17 cellular contexts compared by ENCODE assay signal in the genomic region with DNA sequence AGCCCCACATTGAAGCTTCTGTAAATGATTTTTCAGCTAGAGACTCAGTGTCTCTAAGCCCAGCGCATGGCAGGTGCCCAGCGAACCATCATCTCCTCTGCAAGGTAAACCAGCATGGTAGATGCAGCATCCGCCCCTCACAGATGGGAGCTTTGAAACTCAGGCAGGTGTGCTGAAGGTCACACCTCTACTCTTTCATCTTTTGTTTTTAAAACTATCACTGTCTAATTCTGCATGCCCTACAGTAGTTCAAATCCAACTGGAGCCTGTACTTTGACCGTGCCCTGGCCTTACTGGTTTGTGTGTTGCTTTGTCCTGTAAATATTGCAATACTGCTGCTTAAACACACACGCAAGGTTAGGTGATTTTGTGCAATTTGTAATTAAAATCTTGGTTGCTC.
DNase-seq lines count a peak whose midpoint lies in the region; ATAC-seq, FAIRE-seq and TF ChIP-seq lines count a peak whose summit lies in the region.
"Had no signal": no experiment of that assay in that cellular context is flagged by ENCODE, and none has a peak within 500 bp of the region (broad histone marks: within the 10 kb centered on the region; RNA-seq: fewer than 3 reads in every experiment).

No MANE protein-coding gene starts in this region.

- H3K9ac ChIP-seq in liver (ENCODE audit: low read depth in 1 of 2, low read length in 2 of 2) (no peak overlapping the region), HepG2 (ENCODE audit: insufficient read depth, low read depth, low read length) (no peak overlapping the region)

- H3K4me3 ChIP-seq in liver (ENCODE audit: low read depth in 1 of 3, low read length in 3 of 3), result no peak overlapping the region
- no peak overlapping the region for H3K4me3 ChIP-seq in HepG2 (replicated peaks in 1 of 3; ENCODE audit: insufficient read depth in 1 of 3, low read depth in 2 of 3, low read length in 3 of 3)
- no peak overlapping the region for H3K4me3 ChIP-seq in osteoblast (ENCODE audit: insufficient read depth, low read length)
- H3K4me3 ChIP-seq: A549, GM23338 had no signal

- intact Hi-C loops in HepG2 (cut with micrococcal nuclease; ENCODE audit: unreplicated experiment), result no loop called here
- intact Hi-C loops in sciatic nerve (cut with DNase I), result no loop called here

- H3K27me3 ChIP-seq in liver (ENCODE audit: control insufficient read depth in 4 of 4, insufficient read depth in 4 of 4, low read length in 3 of 4) (no peaks in the 10 kb centered on the region), HepG2 (ENCODE audit: control insufficient read depth in 1 of 2, insufficient read depth in 2 of 2, low read length in 2 of 2) (peaks cover 0 to 39% of the 10 kb centered on the region in 2 experiments; a peak in 2 of 5 replicates), osteoblast (ENCODE audit: insufficient read depth, low read length) (no peaks in the 10 kb centered on the region)

- BruUV-seq in HepG2 (replicated peaks; lab: Mats Ljungman, UMichigan), result no TSS peak

- TF ChIP-seq EP300 in HepG2 (IDR thresholded peaks at IDR 0.05; ENCODE audit: low read depth in 2 of 2, low read length in 2 of 2), result no peak
- no peak for TF ChIP-seq EP300 in HepG2 (CRISPR knock-in tag; IDR thresholded peaks at IDR 0.05; ENCODE audit: borderline replicate concordance)

- DNase-seq in HepG2 (ENCODE audit: low spot score) (no peak), NCI-H69 (lab: John Stamatoyannopoulos, UW) (peak; percentile 95), left lobe of liver (ENCODE audit: low spot score) (peak; percentile 81), osteoblast (ENCODE audit: insufficient read length, low spot score, missing footprints) (no peak), sciatic nerve (ENCODE audit: low spot score) (no peak)
- DNase-seq in activated effector memory CD4-positive, alpha-beta T cell treated with anti-CD3 and anti-CD28 coated beads, Interleukin-2, amount 50 U/mL, for 16 hours, result no peak
- DNase-seq: CD8-positive, alpha-beta T cell; DMS153; DMS79 treated with DMSO at 0.1 percent for 48 hours; EL; H9 had no signal

- in situ Hi-C loops in HepG2 (cut with HindIII; ENCODE audit: extremely low pct_ligation_motif_present, low pct_unique_long_range_greater_than_20kb), result no loop called here

- H3K36me3 ChIP-seq in liver (ENCODE audit: control insufficient read depth in 4 of 4, insufficient read depth in 3 of 4, low read depth in 1 of 4, low read length in 3 of 4), result no peaks in the 10 kb centered on the region
- H3K36me3 ChIP-seq in HepG2 (replicated peaks in 1 of 2; ENCODE audit: control insufficient read depth in 1 of 2, insufficient read depth in 2 of 2, low read length in 2 of 2), result no peaks in the 10 kb centered on the region
- no peaks in the 10 kb centered on the region for H3K36me3 ChIP-seq in osteoblast (ENCODE audit: insufficient read depth, low read length)

- no peak for TF ChIP-seq POLR2A in HepG2 (IDR thresholded peaks at IDR 0.05; ENCODE audit: insufficient read depth in 1 of 2, low read depth in 2 of 2, low read length in 2 of 2)

- H3K4me1 ChIP-seq in liver (ENCODE audit: control insufficient read depth in 4 of 4, insufficient read depth in 4 of 4, low read length in 3 of 4) (peaks cover 0 to 3% (median 0%) of the 10 kb centered on the region in 4 donors), HepG2 (ENCODE audit: insufficient read depth, low read length) (no peaks in the 10 kb centered on the region), osteoblast (ENCODE audit: insufficient read depth, low read length) (no peaks in the 10 kb centered on the region)
- H3K4me1 ChIP-seq: A549 had no signal

- POLR2A ChIA-PET in HepG2 (lab: Yijun Ruan, JAX), result no interaction called here

- H3K79me2 ChIP-seq in HepG2 (ENCODE audit: insufficient read depth, low read length) (no peaks in the 10 kb centered on the region), osteoblast (ENCODE audit: insufficient read depth, low read length) (no peaks in the 10 kb centered on the region)

- no peak overlapping the region for H3K27ac ChIP-seq in liver (ENCODE audit: low read depth in 1 of 2, low read length in 2 of 2)
- no peak overlapping the region for H3K27ac ChIP-seq in HepG2 (ENCODE audit: extremely low read length, insufficient read depth, low read length)
- no peak overlapping the region for H3K27ac ChIP-seq in osteoblast (ENCODE audit: low read depth, low read length)
- H3K27ac ChIP-seq: A549 had no signal

- H4K20me1 ChIP-seq in HepG2 (ENCODE audit: insufficient read depth, low read length) (no peaks in the 10 kb centered on the region), osteoblast (ENCODE audit: insufficient read depth, low read length) (no peaks in the 10 kb centered on the region)

- FAIRE-seq in HepG2 (lab: Jason Lieb, UNC), result no peak
- FAIRE-seq: A549, D721Med, G401.6, GM12891 had no signal

- ATAC-seq in HepG2, result no peak
- peak; percentile 85 for ATAC-seq in left lobe of liver
- no peak for ATAC-seq in sciatic nerve
- ATAC-seq: A549; CD8-positive, alpha-beta T cell; GM23338 had no signal

- 72% methylated on average over 5 of the region's 5 CpGs for WGBS in liver
- WGBS in HepG2 (ENCODE audit: low lambda C conversion rate), result 17% methylated on average over 4 of the region's 5 CpGs

- no peak for TF ChIP-seq CTCF in liver (IDR thresholded peaks at IDR 0.05; ENCODE audit: low read depth, low read length, missing input control)
- no peak for TF ChIP-seq CTCF in HepG2 (CRISPR knock-in tag; IDR thresholded peaks at IDR 0.05)
- no peak for TF ChIP-seq CTCF in osteoblast (IDR thresholded peaks at IDR 0.05; ENCODE audit: extremely low read depth, low read depth, low read length)

- H3K9me3 ChIP-seq in liver (ENCODE audit: control insufficient read depth in 4 of 4, low read length in 3 of 4) (no peaks in the 10 kb centered on the region), HepG2 (ENCODE audit: low read length) (no peaks in the 10 kb centered on the region), osteoblast (ENCODE audit: low read depth, low read length) (no peaks in the 10 kb centered on the region)
- H3K9me3 ChIP-seq: A549 had no signal

- peak in 1 of 2 donors; percentile 46 for TF ChIP-seq RAD21 in liver (IDR thresholded peaks at IDR 0.05)
- no peak for TF ChIP-seq RAD21 in HepG2 (CRISPR knock-in tag; IDR thresholded peaks at IDR 0.05)

- H2AFZ ChIP-seq in HepG2 (ENCODE audit: low read length) (no peak overlapping the region), osteoblast (ENCODE audit: low read length) (no peak overlapping the region)
- H2AFZ ChIP-seq: GM23338 had no signal

- CTCF ChIA-PET in HepG2 (lab: Yijun Ruan, JAX; ENCODE audit: low intra/inter-chr PET ratio, low total read pairs), result no interaction called here

- H3K4me2 ChIP-seq in HepG2 (ENCODE audit: low read depth, low read length) (no peak overlapping the region), osteoblast (ENCODE audit: insufficient read depth, low read length) (no peak overlapping the region)
- H3K4me2 ChIP-seq: A549, GM23338 had no signal

TF ChIP-seq in liver, 16 proteins besides CTCF, POLR2A, EP300 and RAD21 (continues in another document):
- TF ChIP-seq JUND (IDR thresholded peaks at IDR 0.05) (peak in 1 of 2 donors; percentile 47), FOXA1 (IDR thresholded peaks at IDR 0.05) (peak; percentile 62), GABPA (IDR thresholded peaks at IDR 0.05 in 1 of 2, conservative IDR thresholded peaks at IDR 0.05 in 1 of 2) (no peak), NR2F2 (IDR thresholded peaks at IDR 0.05) (no peak), TAF1 (conservative IDR thresholded peaks at IDR 0.05) (no peak)
- TF ChIP-seq, protein P1, sequence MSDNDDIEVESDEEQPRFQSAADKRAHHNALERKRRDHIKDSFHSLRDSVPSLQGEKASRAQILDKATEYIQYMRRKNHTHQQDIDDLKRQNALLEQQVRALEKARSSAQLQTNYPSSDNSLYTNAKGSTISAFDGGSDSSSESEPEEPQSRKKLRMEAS (IDR thresholded peaks at IDR 0.05), result peak; percentile 35
- TF ChIP-seq, protein P2, sequence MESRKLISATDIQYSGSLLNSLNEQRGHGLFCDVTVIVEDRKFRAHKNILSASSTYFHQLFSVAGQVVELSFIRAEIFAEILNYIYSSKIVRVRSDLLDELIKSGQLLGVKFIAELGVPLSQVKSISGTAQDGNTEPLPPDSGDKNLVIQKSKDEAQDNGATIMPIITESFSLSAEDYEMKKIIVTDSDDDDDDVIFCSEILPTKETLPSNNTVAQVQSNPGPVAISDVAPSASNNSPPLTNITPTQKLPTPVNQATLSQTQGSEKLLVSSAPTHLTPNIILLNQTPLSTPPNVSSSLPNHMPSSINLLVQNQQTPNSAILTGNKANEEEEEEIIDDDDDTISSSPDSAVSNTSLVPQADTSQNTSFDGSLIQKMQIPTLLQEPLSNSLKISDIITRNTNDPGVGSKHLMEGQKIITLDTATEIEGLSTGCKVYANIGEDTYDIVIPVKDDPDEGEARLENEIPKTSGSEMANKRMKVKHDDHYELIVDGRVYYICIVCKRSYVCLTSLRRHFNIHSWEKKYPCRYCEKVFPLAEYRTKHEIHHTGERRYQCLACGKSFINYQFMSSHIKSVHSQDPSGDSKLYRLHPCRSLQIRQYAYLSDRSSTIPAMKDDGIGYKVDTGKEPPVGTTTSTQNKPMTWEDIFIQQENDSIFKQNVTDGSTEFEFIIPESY (IDR thresholded peaks at IDR 0.05), result no peak

TF ChIP-seq in HepG2, 621 proteins besides CTCF, POLR2A, EP300 and RAD21 (continues in another document):
- TF ChIP-seq, protein P3, sequence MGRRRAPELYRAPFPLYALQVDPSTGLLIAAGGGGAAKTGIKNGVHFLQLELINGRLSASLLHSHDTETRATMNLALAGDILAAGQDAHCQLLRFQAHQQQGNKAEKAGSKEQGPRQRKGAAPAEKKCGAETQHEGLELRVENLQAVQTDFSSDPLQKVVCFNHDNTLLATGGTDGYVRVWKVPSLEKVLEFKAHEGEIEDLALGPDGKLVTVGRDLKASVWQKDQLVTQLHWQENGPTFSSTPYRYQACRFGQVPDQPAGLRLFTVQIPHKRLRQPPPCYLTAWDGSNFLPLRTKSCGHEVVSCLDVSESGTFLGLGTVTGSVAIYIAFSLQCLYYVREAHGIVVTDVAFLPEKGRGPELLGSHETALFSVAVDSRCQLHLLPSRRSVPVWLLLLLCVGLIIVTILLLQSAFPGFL (CRISPR knock-in tag; IDR thresholded peaks at IDR 0.05), result no peak

Comparison
In these comparisons a context has a peak if more than half of its experiments do, and no peak if none do; other contexts are left out.
1. DNase-seq: peak in NCI-H69 (single experiment) and left lobe of liver (single experiment); none in HepG2 (single experiment), osteoblast (single experiment), activated effector memory CD4-positive, alpha-beta T cell treated with anti-CD3 and anti-CD28 coated beads, Interleukin-2, amount 50 U/mL, for 16 hours (single experiment) and sciatic nerve (single experiment).